12 cellular contexts compared by ENCODE assay signal in the genomic region with DNA sequence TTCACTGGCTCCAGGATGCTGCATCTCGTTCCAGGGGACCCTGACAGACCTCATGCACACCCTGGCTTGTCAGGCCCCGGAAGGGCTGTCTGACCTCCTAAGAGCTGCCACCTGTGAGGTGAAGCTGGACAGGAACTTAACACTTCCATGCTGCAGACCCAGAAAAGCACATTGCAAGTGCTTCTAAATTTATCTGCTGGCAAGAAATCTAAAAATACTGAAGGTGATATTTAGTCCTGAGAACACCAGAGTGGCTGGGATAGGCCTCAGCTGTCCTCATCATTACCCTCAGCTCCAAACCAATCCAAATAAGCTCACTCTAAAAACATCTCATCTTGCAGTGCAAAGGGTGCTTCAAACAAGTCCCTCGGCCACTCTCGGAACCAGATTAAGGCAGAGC.
"Had no signal": no experiment of that assay in that cellular context is flagged by ENCODE, and none has a peak within 500 bp of the region (broad histone marks: within the 10 kb centered on the region; RNA-seq: fewer than 3 reads in every experiment).

No MANE protein-coding gene starts in this region.

- H3K9me3 ChIP-seq: ovary had no signal

- H3K27me3 ChIP-seq: brain microvascular endothelial cell, hepatocyte, ovary had no signal

- DNase-seq: activated CD4-positive, alpha-beta T cell treated with anti-CD3 and anti-CD28 coated beads, Interleukin-2, amount 10 ng/mL, durations not matched to agents 7 days and 5 days; activated CD8-positive, alpha-beta memory T cell treated with anti-CD3 and anti-CD28 coated beads for 24 hours; activated naive CD4-positive, alpha-beta T cell; activated naive CD8-positive, alpha-beta T cell treated with anti-CD3 and anti-CD28 coated beads, Interleukin-2, amount 10 ng/mL, durations not matched to agents 7 days and 5 days; brain microvascular endothelial cell; islet precursor cell; ovary; stimulated activated CD4-positive, alpha-beta T cell treated with anti-CD3 and anti-CD28 coated beads, Interleukin-4, amount 100 ng/mL, for 1 hour; stimulated activated naive CD4-positive, alpha-beta T cell; trophoblast cell had no signal

- H3K4me3 ChIP-seq: hepatocyte, ovary, SK-N-MC had no signal

- H2AFZ ChIP-seq: hepatocyte had no signal

- H3K36me3 ChIP-seq: brain microvascular endothelial cell, ovary had no signal

- H3K27ac ChIP-seq: brain microvascular endothelial cell, hepatocyte, ovary, SK-N-MC had no signal

- H3K4me2 ChIP-seq: hepatocyte had no signal
